ENCODE assay signal across 13 cellular contexts in genomic region chr11:128448487-128448886, GRCh38.
A peak's percentile ranks its signal among the peaks of the same experiment; 100 is the strongest.
DNase-seq lines count a peak whose midpoint lies in the region; ATAC-seq and TF ChIP-seq lines count a peak whose summit lies in the region.
"Had no signal": no experiment of that assay in that cellular context is flagged by ENCODE, and none has a peak within 500 bp of the region (broad histone marks: within the 10 kb centered on the region; RNA-seq: fewer than 3 reads in every experiment).

No MANE protein-coding gene starts in this region.

- DNase-seq in natural killer cell treated with Interleukin-12 subunit alpha and Interleukin-12 subunit beta and Interleukin-15 and Interleukin-18, amount 100 ng/mL, for 72 hours (ENCODE audit: low spot score), result no peak
- DNase-seq in natural killer cell (no peak), kidney glomerular epithelial cell (lab: John Stamatoyannopoulos, UW) (peak; percentile 97), SJCRH30 (no peak), nucleus accumbens (lab: John Stamatoyannopoulos, UW) (no peak), A673 (ENCODE audit: low spot score) (no peak)
- DNase-seq: activated B cell treated with CpG ODN at 0.5 μM for 24 hours; caudate nucleus; left cardiac atrium; stimulated activated CD4-positive, alpha-beta T cell treated with anti-CD3 and anti-CD28 coated beads, Interleukin-4, amount 100 ng/mL, for 24 hours had no signal

- intact Hi-C loops in natural killer cell (cut with micrococcal nuclease), result no loop called here
- intact Hi-C loops in A673 (cut with micrococcal nuclease; ENCODE audit: unreplicated experiment), result no loop called here

- CTCF ChIA-PET in A673 (lab: Charles Lee), result no interaction called here

- H3K36me3 Mint-ChIP-seq in natural killer cell treated with Interleukin-12 subunit alpha and Interleukin-12 subunit beta and Interleukin-15 and Interleukin-18, amount 100 ng/mL, for 72 hours, result peaks cover 42% of the 10 kb centered on the region
- no peaks in the 10 kb centered on the region for H3K36me3 Mint-ChIP-seq in natural killer cell
- peaks cover 4% of the 10 kb centered on the region for H3K36me3 Mint-ChIP-seq in activated T-helper 17 cell treated with anti-CD3 and anti-CD28 coated beads, Interleukin-2, amount 50 U/mL, for 72 hours (ENCODE audit: low read depth)

- peak overlapping the region; percentile 95 to 96 for H3K27ac Mint-ChIP-seq in natural killer cell treated with Interleukin-12 subunit alpha and Interleukin-12 subunit beta and Interleukin-15 and Interleukin-18, amount 100 ng/mL, for 72 hours
- H3K27ac Mint-ChIP-seq in natural killer cell, result peak overlapping the region in 1 of 2 donors; percentile 58
- peak overlapping the region; percentile 83 for H3K27ac Mint-ChIP-seq in activated T-helper 17 cell treated with anti-CD3 and anti-CD28 coated beads, Interleukin-2, amount 50 U/mL, for 72 hours
- H3K27ac Mint-ChIP-seq: activated B cell treated with CpG ODN at 0.5 μM for 24 hours had no signal

- TF ChIP-seq CTCF in natural killer cell (IDR thresholded peaks at IDR 0.05) (no peak), A673 (conservative IDR thresholded peaks at IDR 0.05; ENCODE audit: low read depth, low read length) (no peak)

- POLR2A ChIA-PET in A673 (lab: Charles Lee; ENCODE audit: low non-redundant PET), result no interaction called here

- H3K9me3 ChIP-seq in SJCRH30 (replicated peaks), result no peaks in the 10 kb centered on the region
- H3K9me3 ChIP-seq in A673 (ENCODE audit: low read depth, low read length, poor library complexity, severe bottlenecking), result no peaks in the 10 kb centered on the region

- peak overlapping the region; percentile 63 for H3K4me3 Mint-ChIP-seq in natural killer cell treated with Interleukin-12 subunit alpha and Interleukin-12 subunit beta and Interleukin-15 and Interleukin-18, amount 100 ng/mL, for 72 hours
- no peak overlapping the region for H3K4me3 Mint-ChIP-seq in natural killer cell
- H3K4me3 Mint-ChIP-seq in activated T-helper 17 cell treated with anti-CD3 and anti-CD28 coated beads, Interleukin-2, amount 50 U/mL, for 72 hours, result peak overlapping the region; percentile 50
- H3K4me3 Mint-ChIP-seq: activated B cell treated with CpG ODN at 0.5 μM for 24 hours had no signal

- ATAC-seq in natural killer cell treated with Interleukin-12 subunit alpha and Interleukin-12 subunit beta and Interleukin-15 and Interleukin-18, amount 100 ng/mL, for 72 hours, result no peak
- ATAC-seq in natural killer cell (no peak), GM19452 (IDR thresholded peaks at IDR 0.05; ENCODE audit: unreplicated experiment) (no peak)
- peak; percentile 79 for ATAC-seq in activated T-helper 17 cell treated with anti-CD3 and anti-CD28 coated beads, Interleukin-2, amount 50 U/mL, for 72 hours (replicated peaks)

- H3K27me3 ChIP-seq in SJCRH30 (no peaks in the 10 kb centered on the region), A673 (replicated peaks; ENCODE audit: insufficient read depth, low read depth, low read length, poor library complexity) (peaks cover 46% of the 10 kb centered on the region)
- H3K27me3 ChIP-seq: BLaER1 treated with 17β-estradiol and CSF1 and Interleukin-3, amounts not matched to agents 10 nM and 100 nM had no signal

- no peaks in the 10 kb centered on the region for H3K27me3 Mint-ChIP-seq in natural killer cell treated with Interleukin-12 subunit alpha and Interleukin-12 subunit beta and Interleukin-15 and Interleukin-18, amount 100 ng/mL, for 72 hours
- no peaks in the 10 kb centered on the region for H3K27me3 Mint-ChIP-seq in natural killer cell (ENCODE audit: low read depth in 2 of 2)
- H3K27me3 Mint-ChIP-seq in activated T-helper 17 cell treated with anti-CD3 and anti-CD28 coated beads, Interleukin-2, amount 50 U/mL, for 72 hours, result no peaks in the 10 kb centered on the region
- H3K27me3 Mint-ChIP-seq: activated B cell treated with CpG ODN at 0.5 μM for 24 hours had no signal

- no TSS peak for BruUV-seq in A673 (replicated peaks; lab: Mats Ljungman, UMichigan)

- H3K4me1 Mint-ChIP-seq in natural killer cell treated with Interleukin-12 subunit alpha and Interleukin-12 subunit beta and Interleukin-15 and Interleukin-18, amount 100 ng/mL, for 72 hours (ENCODE audit: low read depth in 2 of 2), result peaks cover 77 to 78% of the 10 kb centered on the region in 2 donors
- H3K4me1 Mint-ChIP-seq in natural killer cell, result peaks cover 28 to 29% of the 10 kb centered on the region in 2 donors
- H3K4me1 Mint-ChIP-seq in activated T-helper 17 cell treated with anti-CD3 and anti-CD28 coated beads, Interleukin-2, amount 50 U/mL, for 72 hours, result peaks cover 37% of the 10 kb centered on the region

- H3K4me1 ChIP-seq in SJCRH30, result no peaks in the 10 kb centered on the region
- no peaks in the 10 kb centered on the region for H3K4me1 ChIP-seq in A673 (ENCODE audit: insufficient read depth, low read length, poor library complexity, severe bottlenecking)

- H3K36me3 ChIP-seq in SJCRH30 (no peaks in the 10 kb centered on the region), A673 (ENCODE audit: insufficient read depth, low read length, poor library complexity, severe bottlenecking) (no peaks in the 10 kb centered on the region)
- H3K36me3 ChIP-seq: BLaER1 treated with 17β-estradiol and CSF1 and Interleukin-3, amounts not matched to agents 10 nM and 100 nM had no signal

- peaks cover 4% of the 10 kb centered on the region for H3K9me3 Mint-ChIP-seq in natural killer cell treated with Interleukin-12 subunit alpha and Interleukin-12 subunit beta and Interleukin-15 and Interleukin-18, amount 100 ng/mL, for 72 hours
- H3K9me3 Mint-ChIP-seq in natural killer cell, result no peaks in the 10 kb centered on the region
- H3K9me3 Mint-ChIP-seq in activated T-helper 17 cell treated with anti-CD3 and anti-CD28 coated beads, Interleukin-2, amount 50 U/mL, for 72 hours, result no peaks in the 10 kb centered on the region
- H3K9me3 Mint-ChIP-seq: activated B cell treated with CpG ODN at 0.5 μM for 24 hours had no signal

- no peak overlapping the region for H3K27ac ChIP-seq in SJCRH30
- no peak overlapping the region for H3K27ac ChIP-seq in A673 (ENCODE audit: low read depth, low read length, poor library complexity, severe bottlenecking)
- H3K27ac ChIP-seq: BLaER1 treated with 17β-estradiol and CSF1 and Interleukin-3, amounts not matched to agents 10 nM and 100 nM had no signal

- no peak overlapping the region for H3K4me3 ChIP-seq in SJCRH30
- H3K4me3 ChIP-seq in A673 (ENCODE audit: low read depth, low read length, poor library complexity, severe bottlenecking), result no peak overlapping the region
- H3K4me3 ChIP-seq: BLaER1 treated with 17β-estradiol and CSF1 and Interleukin-3, amounts not matched to agents 10 nM and 100 nM had no signal
